1 cellular context compared by ENCODE assay signal in genomic region chr5:132504746-132505145, GRCh38.
TF ChIP-seq lines count a peak whose summit lies in the region.

No MANE protein-coding gene starts in this region.

TF ChIP-seq in HEK293, 187 proteins besides CTCF, POLR2A, EP300 and RAD21:
- TF ChIP-seq PRDM10 (tag by site-specific recombination; IDR thresholded peaks at IDR 0.05) (0 out of 2 replicates have a peak, but pooled peaks have one; percentile 11), ZNF510 (tag by site-specific recombination; IDR thresholded peaks at IDR 0.05; ENCODE audit: insufficient replicate concordance) (no peak), ZEB2 (tag by site-specific recombination; IDR thresholded peaks at IDR 0.05) (no peak), ZBTB44 (tag by site-specific recombination; IDR thresholded peaks at IDR 0.05) (no peak), BCL11B (tag by site-specific recombination; IDR thresholded peaks at IDR 0.05; ENCODE audit: low read depth) (no peak)
